Comparison of ENCODE assay signal across 16 cellular contexts in the genomic region with DNA sequence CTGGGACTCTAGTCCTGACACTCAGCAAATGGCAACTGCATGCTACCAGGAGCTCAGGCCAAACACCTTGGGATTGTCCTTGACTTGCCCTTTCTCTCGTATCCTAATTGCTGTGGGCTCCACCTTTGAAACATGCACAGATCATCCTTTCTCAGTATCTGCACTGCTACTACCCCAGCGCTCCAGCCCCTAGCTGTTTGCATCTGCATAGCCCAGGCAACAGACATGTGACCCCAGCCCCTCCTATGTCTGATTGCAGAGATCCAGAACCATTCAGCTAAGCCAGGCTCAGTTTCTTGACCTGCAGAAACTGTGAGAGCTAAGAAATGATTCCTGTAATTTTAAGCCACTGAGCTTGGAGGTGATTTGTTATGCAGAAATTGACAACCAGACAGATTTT.
"Had no signal": no experiment of that assay in that cellular context is flagged by ENCODE, and none has a peak within 500 bp of the region (broad histone marks: within the 10 kb centered on the region; RNA-seq: fewer than 3 reads in every experiment).

No MANE protein-coding gene starts in this region.

- ATAC-seq: activated CD8-positive, alpha-beta T cell treated with anti-CD3 and anti-CD28 coated beads, Interleukin-2, amount 10 ng/mL, durations not matched to agents 7 days and 5 days; gastroesophageal sphincter; left lung; stimulated activated naive B cell treated with anti-CD40 and anti-IgM and Interleukin-4, amounts not matched to agents 10 μg/mL and 1 μg/mL and 100 μg/mL, for 72 hours had no signal

- H3K36me3 Mint-ChIP-seq: activated naive CD4-positive, alpha-beta T cell treated with anti-CD3 and anti-CD28 coated beads, Interleukin-2, amount 50 U/mL, for 24 hours; stimulated activated naive B cell treated with anti-CD40 and anti-IgM and Interleukin-4, amounts not matched to agents 10 μg/mL and 1 μg/mL and 100 μg/mL, for 72 hours had no signal

- H3K4me1 ChIP-seq: adrenal gland, esophagus muscularis mucosa, gastroesophageal sphincter, heart left ventricle, left lung, thyroid gland had no signal

- H3K27me3 ChIP-seq: adrenal gland, ovary, thyroid gland had no signal

- H3K4me3 Mint-ChIP-seq: activated B cell treated with CpG ODN at 0.5 μM for 24 hours; activated CD8-positive, alpha-beta T cell treated with anti-CD3 and anti-CD28 coated beads, Interleukin-2, amount 10 ng/mL, durations not matched to agents 7 days and 5 days; activated naive CD4-positive, alpha-beta T cell treated with anti-CD3 and anti-CD28 coated beads, Interleukin-2, amount 50 U/mL, for 24 hours; activated T-cell treated with anti-CD3 and anti-CD28 coated beads, Interleukin-2, amount 50 U/mL, for 24 hours; stimulated activated naive B cell treated with anti-CD40 and anti-IgM and Interleukin-4, amounts not matched to agents 10 μg/mL and 1 μg/mL and 100 μg/mL, for 72 hours had no signal

- H3K9me3 Mint-ChIP-seq: activated B cell treated with CpG ODN at 0.5 μM for 24 hours; activated naive CD4-positive, alpha-beta T cell treated with anti-CD3 and anti-CD28 coated beads, Interleukin-2, amount 50 U/mL, for 24 hours; activated T-cell treated with anti-CD3 and anti-CD28 coated beads, Interleukin-2, amount 50 U/mL, for 24 hours; activated T-helper 2 cell treated with anti-CD3 and anti-CD28 coated beads, Interferon-gamma antibody, Interleukin-2, Interleukin-4, amounts not matched to agents 10 μg/mL and 5 μg/mL and 100 μg/mL, durations not matched to agents 14 hours and 24 hours and 36 hours; stimulated activated naive B cell treated with anti-CD40 and anti-IgM and Interleukin-4, amounts not matched to agents 10 μg/mL and 1 μg/mL and 100 μg/mL, for 72 hours had no signal

- H3K27ac ChIP-seq: adrenal gland, esophagus muscularis mucosa, gastroesophageal sphincter, heart left ventricle, left lung, ovary, thyroid gland had no signal

- H3K9me3 ChIP-seq: adrenal gland, esophagus muscularis mucosa, gastroesophageal sphincter, heart left ventricle, left lung, ovary, thyroid gland had no signal

- DNase-seq: activated B cell treated with CpG ODN at 0.5 μM for 24 hours; activated CD4-positive, alpha-beta T cell treated with anti-CD3 and anti-CD28 coated beads for 48 hours; activated CD8-positive, alpha-beta T cell treated with anti-CD3 and anti-CD28 coated beads, Interleukin-2, amount 10 ng/mL, durations not matched to agents 7 days and 5 days; activated T-cell treated with anti-CD3 and anti-CD28 coated beads, Interleukin-2, amount 50 U/mL, for 24 hours; adrenal gland; effector CD8-positive, alpha-beta T cell; kidney; left lung; stimulated activated naive B cell treated with anti-CD40 and anti-IgM and Interleukin-4, amounts not matched to agents 10 μg/mL and 1 μg/mL and 100 μg/mL, for 72 hours; thyroid gland had no signal

- H3K4me3 ChIP-seq: adrenal gland, esophagus muscularis mucosa, gastroesophageal sphincter, heart left ventricle, left lung, ovary, thyroid gland had no signal

- H3K4me1 Mint-ChIP-seq: activated B cell treated with CpG ODN at 0.5 μM for 24 hours; activated naive CD4-positive, alpha-beta T cell treated with anti-CD3 and anti-CD28 coated beads, Interleukin-2, amount 50 U/mL, for 24 hours had no signal

- H3K36me3 ChIP-seq: adrenal gland, esophagus muscularis mucosa, gastroesophageal sphincter, heart left ventricle, left lung, ovary, thyroid gland had no signal

- H3K27ac Mint-ChIP-seq: activated B cell treated with CpG ODN at 0.5 μM for 24 hours; activated CD8-positive, alpha-beta T cell treated with anti-CD3 and anti-CD28 coated beads, Interleukin-2, amount 10 ng/mL, durations not matched to agents 7 days and 5 days; activated naive CD4-positive, alpha-beta T cell treated with anti-CD3 and anti-CD28 coated beads, Interleukin-2, amount 50 U/mL, for 24 hours; activated T-cell treated with anti-CD3 and anti-CD28 coated beads, Interleukin-2, amount 50 U/mL, for 24 hours; activated T-helper 2 cell treated with anti-CD3 and anti-CD28 coated beads, Interferon-gamma antibody, Interleukin-2, Interleukin-4, amounts not matched to agents 10 μg/mL and 5 μg/mL and 100 μg/mL, durations not matched to agents 14 hours and 24 hours and 36 hours; stimulated activated naive B cell treated with anti-CD40 and anti-IgM and Interleukin-4, amounts not matched to agents 10 μg/mL and 1 μg/mL and 100 μg/mL, for 72 hours had no signal
